Comparison of ENCODE assay signal across 2 cellular contexts in the genomic region with DNA sequence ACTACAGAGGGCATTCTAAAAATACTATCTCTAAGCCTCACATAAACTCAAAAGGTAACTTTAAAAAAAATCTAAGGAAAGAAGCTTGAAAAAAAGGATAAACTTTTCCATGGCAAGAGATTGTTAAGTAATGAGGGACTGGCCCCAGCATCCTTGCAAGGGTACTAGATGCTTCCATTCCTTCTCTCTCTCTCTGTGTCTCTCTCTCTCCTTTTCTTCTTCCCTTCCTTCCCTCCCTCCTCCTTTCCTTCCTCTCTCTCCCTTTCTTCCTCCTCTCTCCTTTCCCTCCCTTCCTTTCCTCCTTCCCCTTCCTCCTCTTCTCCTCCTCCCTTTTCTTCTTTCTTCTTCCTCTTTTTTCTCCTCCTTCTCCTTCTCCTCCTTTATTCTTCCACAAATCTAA.
TF ChIP-seq lines count a peak whose summit lies in the region.

No MANE protein-coding gene starts in this region.

TF ChIP-seq in HepG2, 621 proteins besides CTCF, POLR2A, EP300 and RAD21:
- TF ChIP-seq PCBP1 (IDR thresholded peaks at IDR 0.05; ENCODE audit: borderline replicate concordance, low read depth, low read length) (0 out of 2 replicates have a peak, but pooled peaks have one; percentile 57), ZNF547 (CRISPR knock-in tag; IDR thresholded peaks at IDR 0.05) (no peak), TMF1 (CRISPR knock-in tag; IDR thresholded peaks at IDR 0.05; ENCODE audit: low read depth) (no peak), PCBP2 (optimal IDR thresholded peaks at IDR 0.05; ENCODE audit: low read depth, low read length, poor library complexity, severe bottlenecking) (peak; percentile 30), SKI (IDR thresholded peaks at IDR 0.05; ENCODE audit: partially characterized antibody) (no peak), ZNF572 (CRISPR knock-in tag; IDR thresholded peaks at IDR 0.05) (no peak), FOSL1 (CRISPR knock-in tag; IDR thresholded peaks at IDR 0.05; ENCODE audit: borderline replicate concordance) (no peak), ZNF124 (CRISPR knock-in tag; IDR thresholded peaks at IDR 0.05) (no peak), HNRNPK (IDR thresholded peaks at IDR 0.05; ENCODE audit: low read depth, low read length, poor library complexity, severe bottlenecking) (peak; percentile 64)

TF ChIP-seq in A549, 52 proteins besides CTCF, POLR2A, EP300 and RAD21:
- TF ChIP-seq, protein P1, sequence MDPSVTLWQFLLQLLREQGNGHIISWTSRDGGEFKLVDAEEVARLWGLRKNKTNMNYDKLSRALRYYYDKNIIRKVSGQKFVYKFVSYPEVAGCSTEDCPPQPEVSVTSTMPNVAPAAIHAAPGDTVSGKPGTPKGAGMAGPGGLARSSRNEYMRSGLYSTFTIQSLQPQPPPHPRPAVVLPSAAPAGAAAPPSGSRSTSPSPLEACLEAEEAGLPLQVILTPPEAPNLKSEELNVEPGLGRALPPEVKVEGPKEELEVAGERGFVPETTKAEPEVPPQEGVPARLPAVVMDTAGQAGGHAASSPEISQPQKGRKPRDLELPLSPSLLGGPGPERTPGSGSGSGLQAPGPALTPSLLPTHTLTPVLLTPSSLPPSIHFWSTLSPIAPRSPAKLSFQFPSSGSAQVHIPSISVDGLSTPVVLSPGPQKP (IDR thresholded peaks at IDR 0.05; ENCODE audit: low read depth, low read length), result no peak
- TF ChIP-seq CEBPB (IDR thresholded peaks at IDR 0.05) (no peak), CHD2 (IDR thresholded peaks at IDR 0.05; ENCODE audit: low read length, partially characterized antibody) (no peak), CHD4 (IDR thresholded peaks at IDR 0.05; ENCODE audit: borderline replicate concordance) (no peak), CBX8 (IDR thresholded peaks at IDR 0.05) (no peak), ZNF302 (CRISPR knock-in tag; IDR thresholded peaks at IDR 0.05) (no peak), HDAC2 (IDR thresholded peaks at IDR 0.05) (no peak), TFCP2L1 (CRISPR knock-in tag; IDR thresholded peaks at IDR 0.05) (no peak), ZC3H11A (IDR thresholded peaks at IDR 0.05) (no peak), TP53 (CRISPR knock-in tag; IDR thresholded peaks at IDR 0.05) (no peak), POLR2AphosphoS2 (conservative IDR thresholded peaks at IDR 0.05; ENCODE audit: low read length) (no peak), MYC (IDR thresholded peaks at IDR 0.05; ENCODE audit: borderline replicate concordance, low read length) (no peak), RFX5 (IDR thresholded peaks at IDR 0.05) (no peak)
- TF ChIP-seq, protein P2, sequence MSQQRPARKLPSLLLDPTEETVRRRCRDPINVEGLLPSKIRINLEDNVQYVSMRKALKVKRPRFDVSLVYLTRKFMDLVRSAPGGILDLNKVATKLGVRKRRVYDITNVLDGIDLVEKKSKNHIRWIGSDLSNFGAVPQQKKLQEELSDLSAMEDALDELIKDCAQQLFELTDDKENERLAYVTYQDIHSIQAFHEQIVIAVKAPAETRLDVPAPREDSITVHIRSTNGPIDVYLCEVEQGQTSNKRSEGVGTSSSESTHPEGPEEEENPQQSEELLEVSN (IDR thresholded peaks at IDR 0.05; ENCODE audit: borderline replicate concordance, low read depth), result no peak
- TF ChIP-seq, protein P3, sequence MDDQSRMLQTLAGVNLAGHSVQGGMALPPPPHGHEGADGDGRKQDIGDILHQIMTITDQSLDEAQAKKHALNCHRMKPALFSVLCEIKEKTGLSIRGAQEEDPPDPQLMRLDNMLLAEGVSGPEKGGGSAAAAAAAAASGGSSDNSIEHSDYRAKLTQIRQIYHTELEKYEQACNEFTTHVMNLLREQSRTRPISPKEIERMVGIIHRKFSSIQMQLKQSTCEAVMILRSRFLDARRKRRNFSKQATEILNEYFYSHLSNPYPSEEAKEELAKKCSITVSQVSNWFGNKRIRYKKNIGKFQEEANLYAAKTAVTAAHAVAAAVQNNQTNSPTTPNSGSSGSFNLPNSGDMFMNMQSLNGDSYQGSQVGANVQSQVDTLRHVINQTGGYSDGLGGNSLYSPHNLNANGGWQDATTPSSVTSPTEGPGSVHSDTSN (IDR thresholded peaks at IDR 0.05), result no peak
